Comparison of ENCODE assay signal across 1 cellular context in genomic region chr21:43921979-43922945, GRCh38.
A peak's percentile ranks its signal among the peaks of the same experiment; 100 is the strongest.
TF ChIP-seq lines count a peak whose summit lies in the region.

No MANE protein-coding gene starts in this region.

TF ChIP-seq in K562, 482 proteins besides CTCF, POLR2A, EP300 and RAD21 (continued from another document and continues in another):
- TF ChIP-seq PBX2 (CRISPR knock-in tag; IDR thresholded peaks at IDR 0.05; ENCODE audit: low read depth) (no peak), PBX2 (tag; conservative IDR thresholded peaks at IDR 0.05; ENCODE audit: low read depth) (0 out of 2 replicates have a peak, but pooled peaks have one; percentile 11), CREBBP (IDR thresholded peaks at IDR 0.05; ENCODE audit: low read depth, low read length) (no peak), MAFF (IDR thresholded peaks at IDR 0.05; ENCODE audit: low read length) (no peak), CTCFL (IDR thresholded peaks at IDR 0.05; ENCODE audit: borderline replicate concordance, insufficient read depth, low read depth, low read length, poor library complexity, severe bottlenecking) (no peak), RFX7 (CRISPR knock-in tag; IDR thresholded peaks at IDR 0.05) (no peak), ZKSCAN8 (CRISPR knock-in tag; IDR thresholded peaks at IDR 0.05) (0 out of 2 replicates have a peak, but pooled peaks have one; percentile 69), PRDM10 (IDR thresholded peaks at IDR 0.05; ENCODE audit: partially characterized antibody) (peak; percentile 63), EZH2 (IDR thresholded peaks at IDR 0.05; ENCODE audit: borderline replicate concordance, low read depth, low read length) (no peak), EP400 (IDR thresholded peaks at IDR 0.05) (peak; percentile 96), ZNF277 (CRISPR knock-in tag; IDR thresholded peaks at IDR 0.05; ENCODE audit: borderline replicate concordance) (no peak), KDM1A (IDR thresholded peaks at IDR 0.05) (peak; percentile 80 to 85), MAFK (IDR thresholded peaks at IDR 0.05; ENCODE audit: low read length) (no peak), NFE2L1 (tag; IDR thresholded peaks at IDR 0.05; ENCODE audit: borderline replicate concordance, low read depth) (no peak), RUNX1 (IDR thresholded peaks at IDR 0.05; ENCODE audit: low read depth) (peak; percentile 72; the same call in 1 of the 2 replicates), TCFL5 (CRISPR knock-in tag; conservative IDR thresholded peaks at IDR 0.05) (no peak), ZNF668 (CRISPR knock-in tag; IDR thresholded peaks at IDR 0.05) (no peak), E2F4 (CRISPR knock-in tag; IDR thresholded peaks at IDR 0.05; ENCODE audit: low read depth) (no peak), ZBED1 (IDR thresholded peaks at IDR 0.05) (no peak), ETS1 (conservative IDR thresholded peaks at IDR 0.05; ENCODE audit: control insufficient read depth, low read depth, low read length) (peak; percentile 88), ERF (CRISPR knock-in tag; IDR thresholded peaks at IDR 0.05) (0 out of 2 replicates have a peak, but pooled peaks have one; percentile 39), RFX5 (IDR thresholded peaks at IDR 0.05; ENCODE audit: low read depth, low read length) (no peak), CBX1 (IDR thresholded peaks at IDR 0.05; ENCODE audit: low read depth) (peak; percentile 76; the same call in 1 of the 2 replicates), DACH1 (IDR thresholded peaks at IDR 0.05; ENCODE audit: partially characterized antibody) (peak; percentile 67), ZNF551 (CRISPR knock-in tag; IDR thresholded peaks at IDR 0.05) (no peak), ELF2 (CRISPR knock-in tag; IDR thresholded peaks at IDR 0.05) (no peak), STAT5A (IDR thresholded peaks at IDR 0.05; ENCODE audit: borderline replicate concordance, low read length) (no peak; the same call in 1 of the 2 replicates), ZNF79 (CRISPR knock-in tag; IDR thresholded peaks at IDR 0.05; ENCODE audit: low read depth) (no peak), GTF2E2 (tag; IDR thresholded peaks at IDR 0.05) (no peak), MXI1 (IDR thresholded peaks at IDR 0.05; ENCODE audit: low read depth, low read length) (no peak), E2F5 (CRISPR knock-in tag; IDR thresholded peaks at IDR 0.05) (no peak), BCOR (IDR thresholded peaks at IDR 0.05) (peak; percentile 24; the same call in 1 of the 2 replicates), KAT2B (IDR thresholded peaks at IDR 0.05; ENCODE audit: low read depth, low read length) (no peak), TRIM24 (IDR thresholded peaks at IDR 0.05) (peak; percentile 69 to 83), XRCC5 (IDR thresholded peaks at IDR 0.05; ENCODE audit: low read depth, low read length) (no peak), RERE (CRISPR knock-in tag; IDR thresholded peaks at IDR 0.05; ENCODE audit: borderline replicate concordance) (no peak), SNIP1 (IDR thresholded peaks at IDR 0.05; ENCODE audit: low read depth) (no peak), NR0B1 (IDR thresholded peaks at IDR 0.05; ENCODE audit: partially characterized antibody) (no peak), MEF2D (tag; conservative IDR thresholded peaks at IDR 0.05; ENCODE audit: low read depth) (0 out of 2 replicates have a peak, but pooled peaks have one; percentile 54), FOXJ2 (tag; IDR thresholded peaks at IDR 0.05) (no peak), ZNF740 (CRISPR knock-in tag; IDR thresholded peaks at IDR 0.05) (peak; percentile 78), ZNF740 (tag; IDR thresholded peaks at IDR 0.05) (peak in 1 of 2 experiments; percentile 55; a peak in 1 of 4 replicates), BACH1 (tag; IDR thresholded peaks at IDR 0.05) (no peak)
